In genomic region chrY:13233918-13234317, GRCh38 we compare ENCODE assay signal across 17 cellular contexts.
DNase-seq lines count a peak whose midpoint lies in the region; ATAC-seq and TF ChIP-seq lines count a peak whose summit lies in the region.
"Had no signal": no experiment of that assay in that cellular context is flagged by ENCODE, and none has a peak within 500 bp of the region (broad histone marks: within the 10 kb centered on the region; RNA-seq: fewer than 3 reads in every experiment).

No MANE protein-coding gene starts in this region.

- H3K27ac ChIP-seq in right atrium auricular region (no peak overlapping the region), upper lobe of right lung (no peak overlapping the region)
- H3K27ac ChIP-seq: A549 had no signal

- H3K36me3 ChIP-seq in right atrium auricular region, result no peaks in the 10 kb centered on the region
- no peaks in the 10 kb centered on the region for H3K36me3 ChIP-seq in upper lobe of right lung

- H3K27me3 ChIP-seq in right atrium auricular region (no peaks in the 10 kb centered on the region), upper lobe of right lung (no peaks in the 10 kb centered on the region)

- H3K4me1 ChIP-seq in right atrium auricular region, result no peaks in the 10 kb centered on the region
- H3K4me1 ChIP-seq in upper lobe of right lung, result no peaks in the 10 kb centered on the region
- H3K4me1 ChIP-seq: A549 had no signal

- H3K9me3 ChIP-seq in right atrium auricular region, result no peaks in the 10 kb centered on the region
- H3K9me3 ChIP-seq in upper lobe of right lung, result no peaks in the 10 kb centered on the region
- H3K9me3 ChIP-seq: A549 had no signal

- TF ChIP-seq CTCF in right atrium auricular region (IDR thresholded peaks at IDR 0.05) (no peak), upper lobe of right lung (IDR thresholded peaks at IDR 0.05) (no peak)

- H3K4me3 ChIP-seq in right atrium auricular region, result no peak overlapping the region
- no peak overlapping the region for H3K4me3 ChIP-seq in upper lobe of right lung
- H3K4me3 ChIP-seq: A549 had no signal

- ATAC-seq in Right ventricle myocardium inferior (peak; percentile 89), left ventricle myocardium superior (peak; percentile 96), upper lobe of right lung (peak; percentile 82), GM19324 (IDR thresholded peaks at IDR 0.05; ENCODE audit: low FRiP score, unreplicated experiment) (no peak)
- ATAC-seq: A549; activated T-cell treated with anti-CD3 and anti-CD28 coated beads, Interleukin-2, amount 50 U/mL, for 4 hours had no signal

- intact Hi-C loops in Right ventricle myocardium inferior (cut with DNase I), result no loop called here
- intact Hi-C loops in left ventricle myocardium superior (cut with micrococcal nuclease), result no loop called here
- intact Hi-C loops in upper lobe of right lung (cut with DNase I), result no loop called here

- peak; percentile 76 for DNase-seq in Right ventricle myocardium inferior (ENCODE audit: missing footprints)
- no peak for DNase-seq in right atrium auricular region (ENCODE audit: low spot score)
- peak; percentile 83 for DNase-seq in brain pericyte (ENCODE audit: low read depth, low spot score)
- peak; percentile 65 for DNase-seq in left ventricle myocardium superior
- DNase-seq in upper lobe of right lung, result peak; percentile 70
- no peak for DNase-seq in stimulated activated naive CD4-positive, alpha-beta T cell treated with Interleukin-2 at 50 U/mL for 16 hours (lab: John Stamatoyannopoulos, UW)
- DNase-seq in dedifferentiated amniotic fluid mesenchymal stem cell (ENCODE audit: extremely low spot score), result no peak
- DNase-seq: activated CD4-positive, alpha-beta T cell treated with anti-CD3 and anti-CD28 coated beads, Interleukin-2, amount 50 U/mL, for 4 hours; activated naive CD8-positive, alpha-beta T cell treated with anti-CD3 and anti-CD28 coated beads, Interleukin-2, amount 10 ng/mL, durations not matched to agents 7 days and 5 days; activated T-cell treated with anti-CD3 and anti-CD28 coated beads, Interleukin-2, amount 50 U/mL, for 4 hours; CD4-positive, alpha-beta memory T cell; central memory CD4-positive, alpha-beta T cell; endodermal cell; NCI-H1417 treated with DMSO at 0.1 percent for 48 hours; NCI-H524 had no signal

Comparison
In these comparisons a context has a peak if more than half of its experiments do, and no peak if none do; other contexts are left out.
1. DNase-seq: peak in Right ventricle myocardium inferior (single experiment), brain pericyte (single experiment), left ventricle myocardium superior (single experiment) and upper lobe of right lung (single experiment); none in right atrium auricular region (single experiment), stimulated activated naive CD4-positive, alpha-beta T cell treated with Interleukin-2 at 50 U/mL for 16 hours (single experiment) and dedifferentiated amniotic fluid mesenchymal stem cell (single experiment).